1 cellular context compared by ENCODE assay signal in the genomic region with DNA sequence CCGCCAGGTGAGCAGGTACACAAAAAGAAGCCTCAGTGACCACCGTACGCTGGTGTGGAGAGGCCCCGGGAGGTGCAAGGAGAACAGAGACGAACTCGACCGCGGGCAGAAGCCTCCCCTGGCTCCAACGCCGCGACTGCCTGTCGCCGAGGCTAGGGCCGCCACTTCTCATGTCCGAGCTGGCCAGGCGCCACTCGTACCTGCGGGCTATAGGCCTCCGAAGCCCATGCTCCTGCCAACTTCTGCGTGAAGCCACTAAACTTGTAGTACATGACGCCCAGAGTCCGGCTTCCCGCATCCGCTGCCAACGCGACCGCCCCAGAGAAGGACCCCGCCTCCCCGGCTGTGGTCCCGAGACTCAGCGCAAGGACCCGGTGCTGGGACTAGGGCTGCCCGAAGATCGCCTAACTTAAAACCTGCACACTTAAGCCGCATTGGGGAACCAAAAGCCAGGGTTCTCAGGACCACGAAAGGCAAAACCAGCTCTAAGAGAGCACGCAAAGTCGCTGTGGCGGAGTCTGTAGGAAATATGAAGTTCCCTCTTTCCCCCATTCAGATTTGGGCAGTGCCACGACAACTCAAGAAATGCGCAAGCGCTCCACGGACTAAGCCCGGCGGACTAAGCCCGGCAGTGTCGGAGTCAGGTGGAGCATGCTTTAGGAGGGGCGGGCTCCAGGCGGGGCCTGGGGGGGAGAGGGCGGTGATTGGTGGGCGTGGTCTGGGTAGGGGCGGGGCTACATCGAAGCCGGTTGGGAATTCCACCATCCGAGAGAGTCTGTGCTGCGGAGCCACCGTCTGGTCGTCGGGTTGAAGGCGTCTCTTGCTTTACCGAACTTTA.
TF ChIP-seq lines count a peak whose summit lies in the region.

Gene COX7A2L, minus strand, starts transcription at position 328 of the 838 bp plus-strand sequence. Its CDS starts 56 bp downstream, at position 272.

TF ChIP-seq in K562, 482 proteins besides CTCF, POLR2A, EP300 and RAD21 (continued from another document and continues in another):
- TF ChIP-seq NR0B1 (IDR thresholded peaks at IDR 0.05; ENCODE audit: partially characterized antibody) (no peak), PTBP1 (IDR thresholded peaks at IDR 0.05; ENCODE audit: low read depth, low read length) (no peak), ZNF75A (CRISPR knock-in tag; IDR thresholded peaks at IDR 0.05) (no peak), SP2 (IDR thresholded peaks at IDR 0.05; ENCODE audit: extremely low read depth, low read depth, low read length, poor library complexity, severe bottlenecking) (no peak), MLLT1 (IDR thresholded peaks at IDR 0.05) (no peak), RCOR1 (IDR thresholded peaks at IDR 0.05; ENCODE audit: borderline replicate concordance in 1 of 2, low read depth in 2 of 2, low read length in 2 of 2) (peak in 1 of 2 experiments; percentile 33; a peak in 1 of 4 replicates), RBFOX2 (IDR thresholded peaks at IDR 0.05; ENCODE audit: low read depth, low read length) (peak; percentile 94), ETV1 (tag; conservative IDR thresholded peaks at IDR 0.05; ENCODE audit: low read depth) (no peak), PHF8 (IDR thresholded peaks at IDR 0.05; ENCODE audit: borderline replicate concordance, low read length) (peak; percentile 88; the same call in 1 of the 2 replicates), ZNF764 (CRISPR knock-in tag; IDR thresholded peaks at IDR 0.05; ENCODE audit: low read depth) (no peak), FOXP1 (CRISPR knock-in tag; IDR thresholded peaks at IDR 0.05) (0 out of 2 replicates have a peak, but pooled peaks have one; percentile 68), ZBTB43 (CRISPR knock-in tag; IDR thresholded peaks at IDR 0.05) (no peak), POLR2G (IDR thresholded peaks at IDR 0.05; ENCODE audit: low read depth, low read length) (peak; percentile 93), NELFE (IDR thresholded peaks at IDR 0.05; ENCODE audit: insufficient read depth, insufficient read length) (no peak), RBM17 (IDR thresholded peaks at IDR 0.05; ENCODE audit: borderline replicate concordance, low read depth, low read length) (no peak), MCM7 (IDR thresholded peaks at IDR 0.05) (no peak), MAX (CRISPR knock-in tag; IDR thresholded peaks at IDR 0.05) (peak; percentile 49), MAFK (IDR thresholded peaks at IDR 0.05; ENCODE audit: low read length) (no peak), ZBTB26 (CRISPR knock-in tag; IDR thresholded peaks at IDR 0.05) (no peak), SNAPC5 (CRISPR knock-in tag; IDR thresholded peaks at IDR 0.05) (no peak), ZNF395 (CRISPR knock-in tag; IDR thresholded peaks at IDR 0.05) (peak; percentile 21; the same call in 1 of the 2 replicates), NR3C1 (CRISPR knock-in tag; IDR thresholded peaks at IDR 0.05) (no peak), HMBOX1 (IDR thresholded peaks at IDR 0.05) (peak; percentile 46; the same call in 1 of the 2 replicates), GABPA (tag; conservative IDR thresholded peaks at IDR 0.05; ENCODE audit: low read depth) (0 out of 2 replicates have a peak, but pooled peaks have one; percentile 29), RBM14 (IDR thresholded peaks at IDR 0.05; ENCODE audit: borderline replicate concordance, insufficient read depth, low read depth, low read length) (no peak), ZNF785 (CRISPR knock-in tag; IDR thresholded peaks at IDR 0.05) (no peak), ELF4 (CRISPR knock-in tag; IDR thresholded peaks at IDR 0.05) (0 out of 2 replicates have a peak, but pooled peaks have one; percentile 54), PBX2 (CRISPR knock-in tag; IDR thresholded peaks at IDR 0.05; ENCODE audit: low read depth) (no peak), PBX2 (tag; conservative IDR thresholded peaks at IDR 0.05; ENCODE audit: low read depth) (no peak), LEF1 (IDR thresholded peaks at IDR 0.05) (no peak), NCOA6 (IDR thresholded peaks at IDR 0.05) (no peak), ZFP1 (CRISPR knock-in tag; IDR thresholded peaks at IDR 0.05) (no peak), TARDBP (IDR thresholded peaks at IDR 0.05) (no peak), CREM (IDR thresholded peaks at IDR 0.05; ENCODE audit: low read depth) (peak; percentile 89), ETV6 (IDR thresholded peaks at IDR 0.05; ENCODE audit: borderline replicate concordance in 1 of 2, low read depth in 2 of 2, low read length in 1 of 2) (no peak), ETV6 (CRISPR knock-in tag; IDR thresholded peaks at IDR 0.05; ENCODE audit: borderline replicate concordance) (0 out of 2 replicates have a peak, but pooled peaks have one; percentile 20), YBX1 (IDR thresholded peaks at IDR 0.05) (no peak)
- TF ChIP-seq, protein P1, sequence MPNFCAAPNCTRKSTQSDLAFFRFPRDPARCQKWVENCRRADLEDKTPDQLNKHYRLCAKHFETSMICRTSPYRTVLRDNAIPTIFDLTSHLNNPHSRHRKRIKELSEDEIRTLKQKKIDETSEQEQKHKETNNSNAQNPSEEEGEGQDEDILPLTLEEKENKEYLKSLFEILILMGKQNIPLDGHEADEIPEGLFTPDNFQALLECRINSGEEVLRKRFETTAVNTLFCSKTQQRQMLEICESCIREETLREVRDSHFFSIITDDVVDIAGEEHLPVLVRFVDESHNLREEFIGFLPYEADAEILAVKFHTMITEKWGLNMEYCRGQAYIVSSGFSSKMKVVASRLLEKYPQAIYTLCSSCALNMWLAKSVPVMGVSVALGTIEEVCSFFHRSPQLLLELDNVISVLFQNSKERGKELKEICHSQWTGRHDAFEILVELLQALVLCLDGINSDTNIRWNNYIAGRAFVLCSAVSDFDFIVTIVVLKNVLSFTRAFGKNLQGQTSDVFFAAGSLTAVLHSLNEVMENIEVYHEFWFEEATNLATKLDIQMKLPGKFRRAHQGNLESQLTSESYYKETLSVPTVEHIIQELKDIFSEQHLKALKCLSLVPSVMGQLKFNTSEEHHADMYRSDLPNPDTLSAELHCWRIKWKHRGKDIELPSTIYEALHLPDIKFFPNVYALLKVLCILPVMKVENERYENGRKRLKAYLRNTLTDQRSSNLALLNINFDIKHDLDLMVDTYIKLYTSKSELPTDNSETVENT (CRISPR knock-in tag; IDR thresholded peaks at IDR 0.05), result peak; percentile 41; the same call in 1 of the 2 replicates
- TF ChIP-seq, protein P2, sequence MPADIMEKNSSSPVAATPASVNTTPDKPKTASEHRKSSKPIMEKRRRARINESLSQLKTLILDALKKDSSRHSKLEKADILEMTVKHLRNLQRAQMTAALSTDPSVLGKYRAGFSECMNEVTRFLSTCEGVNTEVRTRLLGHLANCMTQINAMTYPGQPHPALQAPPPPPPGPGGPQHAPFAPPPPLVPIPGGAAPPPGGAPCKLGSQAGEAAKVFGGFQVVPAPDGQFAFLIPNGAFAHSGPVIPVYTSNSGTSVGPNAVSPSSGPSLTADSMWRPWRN (IDR thresholded peaks at IDR 0.05; ENCODE audit: low read depth), result no peak
- TF ChIP-seq, protein P3, sequence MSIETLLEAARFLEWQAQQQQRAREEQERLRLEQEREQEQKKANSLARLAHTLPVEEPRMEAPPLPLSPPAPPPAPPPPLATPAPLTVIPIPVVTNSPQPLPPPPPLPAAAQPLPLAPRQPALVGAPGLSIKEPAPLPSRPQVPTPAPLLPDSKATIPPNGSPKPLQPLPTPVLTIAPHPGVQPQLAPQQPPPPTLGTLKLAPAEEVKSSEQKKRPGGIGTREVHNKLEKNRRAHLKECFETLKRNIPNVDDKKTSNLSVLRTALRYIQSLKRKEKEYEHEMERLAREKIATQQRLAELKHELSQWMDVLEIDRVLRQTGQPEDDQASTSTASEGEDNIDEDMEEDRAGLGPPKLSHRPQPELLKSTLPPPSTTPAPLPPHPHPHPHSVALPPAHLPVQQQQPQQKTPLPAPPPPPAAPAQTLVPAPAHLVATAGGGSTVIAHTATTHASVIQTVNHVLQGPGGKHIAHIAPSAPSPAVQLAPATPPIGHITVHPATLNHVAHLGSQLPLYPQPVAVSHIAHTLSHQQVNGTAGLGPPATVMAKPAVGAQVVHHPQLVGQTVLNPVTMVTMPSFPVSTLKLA (conservative IDR thresholded peaks at IDR 0.05), result peak; percentile 84 to 86
- TF ChIP-seq, protein P4, sequence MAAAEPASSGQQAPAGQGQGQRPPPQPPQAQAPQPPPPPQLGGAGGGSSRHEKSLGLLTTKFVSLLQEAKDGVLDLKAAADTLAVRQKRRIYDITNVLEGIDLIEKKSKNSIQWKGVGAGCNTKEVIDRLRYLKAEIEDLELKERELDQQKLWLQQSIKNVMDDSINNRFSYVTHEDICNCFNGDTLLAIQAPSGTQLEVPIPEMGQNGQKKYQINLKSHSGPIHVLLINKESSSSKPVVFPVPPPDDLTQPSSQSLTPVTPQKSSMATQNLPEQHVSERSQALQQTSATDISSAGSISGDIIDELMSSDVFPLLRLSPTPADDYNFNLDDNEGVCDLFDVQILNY (CRISPR knock-in tag; IDR thresholded peaks at IDR 0.05), result 0 out of 2 replicates have a peak, but pooled peaks have one; percentile 41
